1 cellular context compared by ENCODE assay signal in genomic region chrX:7926501-7926900, GRCh38.
TF ChIP-seq lines count a peak whose summit lies in the region.

No MANE protein-coding gene starts in this region.

TF ChIP-seq in K562, 482 proteins besides CTCF, POLR2A, EP300 and RAD21 (continued from another document):
- TF ChIP-seq ZNF518B (CRISPR knock-in tag; IDR thresholded peaks at IDR 0.05) (no peak), ZBTB40 (IDR thresholded peaks at IDR 0.05) (no peak), ZBTB40 (CRISPR knock-in tag; IDR thresholded peaks at IDR 0.05) (no peak), E2F5 (CRISPR knock-in tag; IDR thresholded peaks at IDR 0.05) (no peak), TSHZ1 (CRISPR knock-in tag; IDR thresholded peaks at IDR 0.05) (no peak), SP2 (IDR thresholded peaks at IDR 0.05; ENCODE audit: extremely low read depth, low read depth, low read length, poor library complexity, severe bottlenecking) (no peak), CLOCK (CRISPR knock-in tag; IDR thresholded peaks at IDR 0.05; ENCODE audit: borderline replicate concordance) (no peak), MCM2 (IDR thresholded peaks at IDR 0.05; ENCODE audit: low read depth) (no peak), RBM14 (IDR thresholded peaks at IDR 0.05; ENCODE audit: borderline replicate concordance, insufficient read depth, low read depth, low read length) (no peak), ARID3B (CRISPR knock-in tag; IDR thresholded peaks at IDR 0.05; ENCODE audit: borderline replicate concordance) (no peak), PHF21A (IDR thresholded peaks at IDR 0.05; ENCODE audit: borderline replicate concordance, low read depth) (no peak), ILF3 (IDR thresholded peaks at IDR 0.05; ENCODE audit: borderline replicate concordance) (no peak), BCOR (IDR thresholded peaks at IDR 0.05) (no peak)
